8 cellular contexts compared by ENCODE assay signal in the genomic region with DNA sequence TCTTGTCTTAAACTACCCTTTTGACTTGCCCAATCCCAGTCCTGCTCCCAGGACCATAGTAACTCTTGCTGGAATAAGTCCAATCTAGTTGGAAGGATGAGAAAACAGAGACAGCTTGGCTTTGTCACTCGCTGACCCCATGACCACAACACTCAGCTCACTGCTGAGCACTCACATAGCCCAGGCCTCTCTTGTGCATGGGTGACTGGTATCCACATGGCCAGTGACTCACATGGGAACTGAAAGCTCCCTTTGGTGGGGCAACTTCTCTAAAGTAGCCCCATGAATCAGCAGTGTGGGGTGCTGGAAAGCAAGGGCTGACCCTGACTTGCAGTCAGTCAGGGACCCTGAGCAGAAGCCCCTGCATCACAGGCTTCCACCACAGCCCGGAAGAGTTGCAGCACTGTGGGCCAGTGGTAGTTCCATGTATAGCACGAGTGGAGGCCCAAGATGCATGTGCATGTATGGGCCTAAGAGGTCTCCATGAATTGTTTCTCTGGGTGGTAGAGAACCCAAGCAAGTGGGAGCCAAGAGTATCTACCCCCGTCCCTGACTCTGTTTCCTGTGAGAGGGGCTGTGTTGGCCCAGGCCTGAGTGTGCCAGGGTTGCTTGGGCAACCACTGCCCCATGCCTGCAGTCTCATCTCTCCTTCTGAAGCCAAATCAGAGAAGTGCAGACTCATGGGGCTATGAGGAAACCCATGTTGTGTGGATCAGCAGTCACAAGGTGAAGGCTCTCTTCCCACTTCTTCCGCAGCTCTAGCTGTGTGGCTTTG.
DNase-seq lines count a peak whose midpoint lies in the region; ATAC-seq and TF ChIP-seq lines count a peak whose summit lies in the region.

No MANE protein-coding gene starts in this region.

- no peaks in the 10 kb centered on the region for H3K9me3 Mint-ChIP-seq in neural progenitor cell

- no peaks in the 10 kb centered on the region for H3K36me3 Mint-ChIP-seq in neural progenitor cell

- H3K27ac Mint-ChIP-seq in neural progenitor cell: no peak overlapping the region

- H3K79me2 ChIP-seq in neural progenitor cell (ENCODE audit: low read depth): no peaks in the 10 kb centered on the region

- peaks cover 2% of the 10 kb centered on the region for H3K27me3 Mint-ChIP-seq in neural progenitor cell (ENCODE audit: insufficient read depth, low read depth)

- H3K27me3 ChIP-seq in neural progenitor cell: no peaks in the 10 kb centered on the region

- no peaks in the 10 kb centered on the region for H3K4me1 Mint-ChIP-seq in neural progenitor cell

- no peaks in the 10 kb centered on the region for H3F3A ChIP-seq in neural progenitor cell (ENCODE audit: low read depth)

- TF ChIP-seq CTCF in epithelial cell of esophagus (IDR thresholded peaks at IDR 0.05; ENCODE audit: insufficient read depth, low read depth, low read length, missing control alignments) (no peak), neural progenitor cell (IDR thresholded peaks at IDR 0.05) (no peak)

- H3K9me3 ChIP-seq in neural progenitor cell (ENCODE audit: low read depth): no peaks in the 10 kb centered on the region

- no peaks in the 10 kb centered on the region for H3K36me3 ChIP-seq in neural progenitor cell

- H4K20me1 ChIP-seq in neural progenitor cell (ENCODE audit: low read depth): no peaks in the 10 kb centered on the region

- H3K4me1 ChIP-seq in neural progenitor cell: no peaks in the 10 kb centered on the region

- no peak overlapping the region for H2AFZ ChIP-seq in neural progenitor cell (replicated peaks)

- peak; percentile 44 for DNase-seq in Daoy (ENCODE audit: low read depth)
- DNase-seq in NOMO-1 treated with dmso at 0.1 percent for 144 hours (lab: John Stamatoyannopoulos, UW; ENCODE audit: unreplicated experiment): peak; percentile 91
- peak; percentile 93 for DNase-seq in epithelial cell of esophagus (ENCODE audit: low read depth)
- DNase-seq in nucleus accumbens (lab: John Stamatoyannopoulos, UW): peak in 36 of 56 donors; percentile 5 to 68 (median 32)
- DNase-seq in neural progenitor cell (ENCODE audit: low spot score): no peak
- no peak for DNase-seq in NCI-H2107 (lab: John Stamatoyannopoulos, UW)

- ATAC-seq in GM21717 (IDR thresholded peaks at IDR 0.05; ENCODE audit: unreplicated experiment): peak; percentile 57
- no peak for ATAC-seq in HG02970 (IDR thresholded peaks at IDR 0.05; ENCODE audit: low FRiP score, unreplicated experiment)

- no peak overlapping the region for H3K27ac ChIP-seq in neural progenitor cell

- no peak overlapping the region for H3K9ac ChIP-seq in neural progenitor cell

- no peak overlapping the region for H3K4me2 ChIP-seq in neural progenitor cell

- no peak overlapping the region for H3K4me3 ChIP-seq in epithelial cell of esophagus (ENCODE audit: low read length)
- H3K4me3 ChIP-seq in neural progenitor cell: no peak overlapping the region

- no peak overlapping the region for H3K4me3 Mint-ChIP-seq in neural progenitor cell

Comparison
In these comparisons a context has a peak if more than half of its experiments do, and no peak if none do; other contexts are left out.
1. DNase-seq: peak in Daoy (single experiment), NOMO-1 treated with dmso at 0.1 percent for 144 hours (single experiment), epithelial cell of esophagus (single experiment) and nucleus accumbens (36 of 56); none in neural progenitor cell (single experiment) and NCI-H2107 (single experiment).